8 cellular contexts compared by ENCODE assay signal in the genomic region with DNA sequence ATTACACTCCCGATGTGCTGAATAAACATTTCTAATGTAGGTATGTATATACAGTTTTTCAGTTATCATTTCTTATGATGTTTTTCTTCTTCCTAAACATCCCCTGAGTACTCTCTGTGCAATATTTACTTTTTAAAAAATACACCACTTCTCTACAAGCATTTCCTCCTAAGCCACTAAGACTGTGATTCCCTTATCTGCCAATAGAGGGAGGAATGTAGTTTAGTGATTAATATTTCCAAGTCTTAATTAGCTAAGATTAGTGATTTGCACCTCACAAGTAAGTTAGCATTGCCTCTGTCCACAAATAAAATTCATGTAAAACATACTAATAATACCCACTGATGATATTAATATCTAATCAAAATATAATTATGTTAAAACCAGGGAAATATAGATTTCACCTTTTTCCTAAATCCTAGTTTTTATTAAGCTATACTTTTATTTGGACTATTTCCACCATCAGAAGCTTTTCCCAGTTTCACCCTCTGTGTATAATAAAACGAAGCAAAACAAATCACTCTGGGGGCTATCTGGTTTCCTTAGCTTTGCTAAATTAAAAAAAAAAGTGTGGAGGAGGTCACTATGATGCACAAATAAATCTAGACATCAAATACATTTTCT.
DNase-seq lines count a peak whose midpoint lies in the region; ATAC-seq and TF ChIP-seq lines count a peak whose summit lies in the region.

No MANE protein-coding gene starts in this region.

- CTCF ChIA-PET in RWPE1 (lab: Yijun Ruan, JAX), result interaction anchor here (0.5 to 1.5 kb wide), 9 partner anchors 8 to 689 kb away, joined by 3 to 10 read pairs (median 3); no protein-coding TSS in a partner anchor
- CTCF ChIA-PET in CD8-positive, alpha-beta T cell (lab: Charles Lee), result no interaction called here

- ATAC-seq in GM18868 (IDR thresholded peaks at IDR 0.05; ENCODE audit: unreplicated experiment), result peak; percentile 76
- ATAC-seq in CD8-positive, alpha-beta T cell, result no peak

- POLR2A ChIA-PET in RWPE1 (lab: Yijun Ruan, JAX; ENCODE audit: low non-redundant PET), result no interaction called here
- POLR2A ChIA-PET in CD8-positive, alpha-beta T cell (lab: Charles Lee), result no interaction called here

- no peaks in the 10 kb centered on the region for H3K36me3 ChIP-seq in CD8-positive, alpha-beta T cell (ENCODE audit: insufficient read depth, low read length)

- H3K36me3 Mint-ChIP-seq in activated T-helper 2 cell treated with anti-CD3 and anti-CD28 coated beads, Interferon-gamma antibody, Interleukin-2, Interleukin-4, amounts not matched to agents 10 μg/mL and 5 μg/mL and 100 μg/mL, durations not matched to agents 14 hours and 24 hours and 36 hours (ENCODE audit: low read depth), result no peaks in the 10 kb centered on the region
- no peaks in the 10 kb centered on the region for H3K36me3 Mint-ChIP-seq in CD8-positive, alpha-beta T cell

- H3K4me1 Mint-ChIP-seq in activated T-helper 2 cell treated with anti-CD3 and anti-CD28 coated beads, Interferon-gamma antibody, Interleukin-2, Interleukin-4, amounts not matched to agents 10 μg/mL and 5 μg/mL and 100 μg/mL, durations not matched to agents 14 hours and 24 hours and 36 hours (ENCODE audit: low read depth), result no peaks in the 10 kb centered on the region
- H3K4me1 Mint-ChIP-seq in CD8-positive, alpha-beta T cell (ENCODE audit: low read depth), result no peaks in the 10 kb centered on the region

- DNase-seq in RWPE1 (ENCODE audit: low spot score) (peak; percentile 18), globus pallidus (ENCODE audit: low spot score) (peak; percentile 15), hepatic stellate cell (ENCODE audit: low spot score) (no peak), GM19238 (ENCODE audit: insufficient read length, low spot score) (no peak)
- DNase-seq in activated T-helper 2 cell treated with anti-CD3 and anti-CD28 coated beads, Interferon-gamma antibody, Interleukin-2, Interleukin-4, amounts not matched to agents 10 μg/mL and 5 μg/mL and 100 μg/mL, durations not matched to agents 14 hours and 24 hours and 36 hours (ENCODE audit: low spot score), result no peak
- DNase-seq in CD8-positive, alpha-beta T cell, result no peak

- no peak overlapping the region for H3K27ac Mint-ChIP-seq in activated T-helper 2 cell treated with anti-CD3 and anti-CD28 coated beads, Interferon-gamma antibody, Interleukin-2, Interleukin-4, amounts not matched to agents 10 μg/mL and 5 μg/mL and 100 μg/mL, durations not matched to agents 14 hours and 24 hours and 36 hours
- H3K27ac Mint-ChIP-seq in CD8-positive, alpha-beta T cell, result no peak overlapping the region

- no peaks in the 10 kb centered on the region for H3K4me1 ChIP-seq in CD8-positive, alpha-beta T cell (ENCODE audit: insufficient read depth, low read length)

- peak; percentile 81 for TF ChIP-seq CTCF in 22Rv1 (IDR thresholded peaks at IDR 0.05)
- TF ChIP-seq CTCF in RWPE1 (conservative IDR thresholded peaks at IDR 0.05; ENCODE audit: low read depth), result peak; percentile 65
- TF ChIP-seq CTCF in CD8-positive, alpha-beta T cell (IDR thresholded peaks at IDR 0.05), result no peak

- intact Hi-C loops in activated T-helper 2 cell treated with anti-CD3 and anti-CD28 coated beads, Interferon-gamma antibody, Interleukin-2, Interleukin-4, amounts not matched to agents 10 μg/mL and 5 μg/mL and 100 μg/mL, durations not matched to agents 14 hours and 24 hours and 36 hours (cut with micrococcal nuclease), result no loop called here
- intact Hi-C loops in CD8-positive, alpha-beta T cell (cut with DNase I, micrococcal nuclease), result no loop called here

- no peak overlapping the region for H3K4me3 Mint-ChIP-seq in activated T-helper 2 cell treated with anti-CD3 and anti-CD28 coated beads, Interferon-gamma antibody, Interleukin-2, Interleukin-4, amounts not matched to agents 10 μg/mL and 5 μg/mL and 100 μg/mL, durations not matched to agents 14 hours and 24 hours and 36 hours (ENCODE audit: low read depth)
- no peak overlapping the region for H3K4me3 Mint-ChIP-seq in CD8-positive, alpha-beta T cell

- no peaks in the 10 kb centered on the region for H3K27me3 ChIP-seq in CD8-positive, alpha-beta T cell (ENCODE audit: insufficient read depth, low read length)

- no peaks in the 10 kb centered on the region for H3K9me3 Mint-ChIP-seq in activated T-helper 2 cell treated with anti-CD3 and anti-CD28 coated beads, Interferon-gamma antibody, Interleukin-2, Interleukin-4, amounts not matched to agents 10 μg/mL and 5 μg/mL and 100 μg/mL, durations not matched to agents 14 hours and 24 hours and 36 hours
- H3K9me3 Mint-ChIP-seq in CD8-positive, alpha-beta T cell, result peaks cover 4% of the 10 kb centered on the region

- no peaks in the 10 kb centered on the region for H3K9me3 ChIP-seq in CD8-positive, alpha-beta T cell (ENCODE audit: low read length)

- H3K4me3 ChIP-seq in CD8-positive, alpha-beta T cell (ENCODE audit: low read depth, low read length), result no peak overlapping the region

- H3K27me3 Mint-ChIP-seq in activated T-helper 2 cell treated with anti-CD3 and anti-CD28 coated beads, Interferon-gamma antibody, Interleukin-2, Interleukin-4, amounts not matched to agents 10 μg/mL and 5 μg/mL and 100 μg/mL, durations not matched to agents 14 hours and 24 hours and 36 hours (ENCODE audit: low read depth), result no peaks in the 10 kb centered on the region
- H3K27me3 Mint-ChIP-seq in CD8-positive, alpha-beta T cell (ENCODE audit: low read depth), result no peaks in the 10 kb centered on the region

- H3K27ac ChIP-seq in 22Rv1, result no peak overlapping the region
- no peak overlapping the region for H3K27ac ChIP-seq in RWPE1
- no peak overlapping the region for H3K27ac ChIP-seq in CD8-positive, alpha-beta T cell (ENCODE audit: low read depth, low read length)

Comparison
In these comparisons a context has a peak if more than half of its experiments do, and no peak if none do; other contexts are left out.
1. DNase-seq: peak in RWPE1 (single experiment) and globus pallidus (single experiment); none in activated T-helper 2 cell treated with anti-CD3 and anti-CD28 coated beads, Interferon-gamma antibody, Interleukin-2, Interleukin-4, amounts not matched to agents 10 μg/mL and 5 μg/mL and 100 μg/mL, durations not matched to agents 14 hours and 24 hours and 36 hours (single experiment), CD8-positive, alpha-beta T cell (0 of 7), hepatic stellate cell (single experiment) and GM19238 (single experiment).